Comparison of ENCODE assay signal across 9 cellular contexts in genomic region chr3:52742418-52743041, GRCh38. TPM values are rescaled to one million over a fixed set of nuclear protein-coding genes. Genes with fewer than 3 reads are reported as not detected.
DNase-seq lines count a peak whose midpoint lies in the region; ATAC-seq, FAIRE-seq and TF ChIP-seq lines count a peak whose summit lies in the region.
"Had no signal": no experiment of that assay in that cellular context is flagged by ENCODE, and none has a peak within 500 bp of the region (broad histone marks: within the 10 kb centered on the region; RNA-seq: fewer than 3 reads in every experiment).

No MANE protein-coding gene starts in this region.

- H3K4me1 ChIP-seq in mammary epithelial cell (ENCODE audit: insufficient read depth, low read length) (no peaks in the 10 kb centered on the region), HepG2 (ENCODE audit: insufficient read depth, low read length) (peaks cover 30% of the 10 kb centered on the region)

- no peak for TF ChIP-seq POLR2A in HepG2 (IDR thresholded peaks at IDR 0.05; ENCODE audit: insufficient read depth in 1 of 2, low read depth in 2 of 2, low read length in 2 of 2)

- intact Hi-C loops in mammary epithelial cell (cut with micrococcal nuclease) (loop anchor here (1.0 to 5.0 kb wide), 6 partner anchors 78 to 367 kb away; no protein-coding TSS in a partner anchor), HepG2 (cut with micrococcal nuclease; ENCODE audit: unreplicated experiment) (loop anchor here (1.0 to 10.0 kb wide), 3 partner anchors 57 to 332 kb away; no protein-coding TSS in a partner anchor)

- POLR2A ChIA-PET in HepG2 (lab: Yijun Ruan, JAX) = interaction anchor here (1.0 to 1.4 kb wide), 2 partner anchors 37 to 50 kb away, joined by 5 read pairs; partner anchors contain the start of gene GLT8D1

- H3K9me3 ChIP-seq in mammary epithelial cell (replicated peaks; ENCODE audit: insufficient read depth, low read length) (no peaks in the 10 kb centered on the region), HepG2 (ENCODE audit: low read length) (no peaks in the 10 kb centered on the region)

- H3K9ac ChIP-seq in mammary epithelial cell (ENCODE audit: insufficient read depth, low read length) (no peak overlapping the region), HepG2 (ENCODE audit: insufficient read depth, low read depth, low read length) (no peak overlapping the region)

- no peaks in the 10 kb centered on the region for H3K27me3 ChIP-seq in mammary epithelial cell (ENCODE audit: insufficient read depth, low read length)
- no peaks in the 10 kb centered on the region for H3K27me3 ChIP-seq in HepG2 (ENCODE audit: control insufficient read depth in 1 of 2, insufficient read depth in 2 of 2, low read length in 2 of 2)

- H3K4me3 ChIP-seq in mammary epithelial cell (replicated peaks in 1 of 3; ENCODE audit: insufficient read depth in 1 of 3, low read depth in 2 of 3, low read length in 3 of 3) = no peak overlapping the region
- H3K4me3 ChIP-seq in HepG2 (replicated peaks in 1 of 3; ENCODE audit: insufficient read depth in 1 of 3, low read depth in 2 of 3, low read length in 3 of 3) = no peak overlapping the region
- H3K4me3 ChIP-seq: skin epidermis had no signal

- dilution Hi-C loops in mammary epithelial cell (cut with HindIII; ENCODE audit: low sequenced_read_pairs) = no loop called here

- peak; percentile 56 to 65 for TF ChIP-seq CTCF in mammary epithelial cell (conservative IDR thresholded peaks at IDR 0.05 in 1 of 2, IDR thresholded peaks at IDR 0.05 in 1 of 2; ENCODE audit: extremely low read depth in 1 of 2, insufficient read depth in 1 of 2, low read depth in 1 of 2, low read length in 2 of 2)
- peak; percentile 76 for TF ChIP-seq CTCF in HepG2 (CRISPR knock-in tag; IDR thresholded peaks at IDR 0.05)

- FAIRE-seq in HepG2 (lab: Jason Lieb, UNC) = peak; percentile 83

- BruUV-seq in mammary epithelial cell (replicated peaks; lab: Mats Ljungman, UMichigan) = no TSS peak
- BruUV-seq in HepG2 (replicated peaks; lab: Mats Ljungman, UMichigan) = TSS peak; percentile 35

- H3K27ac ChIP-seq in mammary epithelial cell (ENCODE audit: insufficient read depth, low read depth, low read length) = no peak overlapping the region
- no peak overlapping the region for H3K27ac ChIP-seq in HepG2 (ENCODE audit: extremely low read length, insufficient read depth, low read length)
- H3K27ac ChIP-seq: skin epidermis had no signal

- DNase-seq in G401 (ENCODE audit: low spot score) = peak; percentile 27
- DNase-seq in KBM-7 = peak; percentile 52
- DNase-seq in mammary epithelial cell = peak; percentile 14
- DNase-seq in HepG2 (ENCODE audit: low spot score) = peak; percentile 44
- no peak for DNase-seq in activated gamma-delta T cell (lab: John Stamatoyannopoulos, UW)

- H3K79me2 ChIP-seq in mammary epithelial cell (ENCODE audit: insufficient read depth, low read length) (no peaks in the 10 kb centered on the region), HepG2 (ENCODE audit: insufficient read depth, low read length) (no peaks in the 10 kb centered on the region)

- CTCF ChIA-PET in mammary epithelial cell (lab: Charles Lee; ENCODE audit: low non-redundant PET) (no interaction called here), HepG2 (lab: Yijun Ruan, JAX; ENCODE audit: low intra/inter-chr PET ratio, low total read pairs) (interaction anchor here (1.1 to 2.7 kb wide), 3 partner anchors 50 to 78 kb away, joined by 3 to 29 read pairs (median 13); no protein-coding TSS in a partner anchor)

- peak; percentile 73 for TF ChIP-seq RAD21 in HepG2 (CRISPR knock-in tag; IDR thresholded peaks at IDR 0.05)

- ATAC-seq in HepG2 (peak; percentile 76), GM19397 (IDR thresholded peaks at IDR 0.05; ENCODE audit: unreplicated experiment) (no peak), HG03571 (IDR thresholded peaks at IDR 0.05; ENCODE audit: unreplicated experiment) (no peak), GM19035 (IDR thresholded peaks at IDR 0.05; ENCODE audit: unreplicated experiment) (no peak)

- in situ Hi-C loops in G401 (cut with HindIII; ENCODE audit: low sequenced_read_pairs) = no loop called here
- in situ Hi-C loops in KBM-7 (cut with MboI; ENCODE audit: low pct_unique_long_range_greater_than_20kb, low sequenced_read_pairs) = no loop called here
- in situ Hi-C loops in mammary epithelial cell (cut with MboI; ENCODE audit: low sequenced_read_pairs in 2 of 2) = loop anchor here in 1 of 2 donors (25.0 kb wide), 1 partner anchor 320 kb away; no protein-coding TSS in a partner anchor
- in situ Hi-C loops in HepG2 (cut with HindIII; ENCODE audit: extremely low pct_ligation_motif_present, low pct_unique_long_range_greater_than_20kb) = no loop called here

- WGBS in mammary epithelial cell (ENCODE audit: low coverage, missing lambda C conversion rate) = 63% methylated on average over 3 of the region's 3 CpGs
- WGBS in HepG2 (ENCODE audit: low lambda C conversion rate) = 78% methylated on average over 3 of the region's 3 CpGs

- H4K20me1 ChIP-seq in mammary epithelial cell (ENCODE audit: insufficient read depth, low read length) = no peaks in the 10 kb centered on the region
- H4K20me1 ChIP-seq in HepG2 (ENCODE audit: insufficient read depth, low read length) = no peaks in the 10 kb centered on the region

- TF ChIP-seq EP300 in HepG2 (IDR thresholded peaks at IDR 0.05; ENCODE audit: low read depth in 2 of 2, low read length in 2 of 2) (no peak), HepG2 (CRISPR knock-in tag; IDR thresholded peaks at IDR 0.05; ENCODE audit: borderline replicate concordance) (no peak)

- H2AFZ ChIP-seq in mammary epithelial cell (ENCODE audit: low read depth, low read length) (no peak overlapping the region), HepG2 (ENCODE audit: low read length) (no peak overlapping the region)

- H3K36me3 ChIP-seq in mammary epithelial cell (ENCODE audit: insufficient read depth, low read length) (peaks cover 26% of the 10 kb centered on the region), HepG2 (replicated peaks in 1 of 2; ENCODE audit: control insufficient read depth in 1 of 2, insufficient read depth in 2 of 2, low read length in 2 of 2) (peaks cover 11 to 46% of the 10 kb centered on the region in 2 experiments)

- H3K4me2 ChIP-seq in mammary epithelial cell (ENCODE audit: insufficient read depth, low read depth, low read length) (no peak overlapping the region), HepG2 (ENCODE audit: low read depth, low read length) (no peak overlapping the region)

RNA-seq across cellular contexts. Expression of gene NEK4, which starts 28.2 kb away (rescaled TPM):
- total RNA-seq in G401 (2014; rRNA removed; shearing (Covaris generic)) = 34.1 and 40.7 TPM in 2 replicates
- total RNA-seq in mammary epithelial cell (10 to 100 TPM; 23.0 to 23.7 TPM), HepG2 (2016; rRNA removed; fragmentation: Illumina TruSeq; extraction: Trizol) (38.0 and 38.5 TPM in 2 replicates)
- polyA plus RNA-seq in mammary epithelial cell (13.0 TPM), HepG2 (2011; rRNA removed) (16.5 and 16.7 TPM in 2 replicates)
- 10.3 TPM for polyA minus RNA-seq in mammary epithelial cell
- 18.0 and 19.7 TPM in 2 replicates for total RNA-seq in HepG2 (2016; cell fraction: cytosol; rRNA removed; fragmentation: Illumina TruSeq; extraction: Trizol; ENCODE audit: low read depth)
- 34.9 and 36.4 TPM in 2 replicates for total RNA-seq in HepG2 (2016; cell fraction: insoluble cytoplasmic fraction; rRNA removed; fragmentation: Illumina TruSeq; extraction: Trizol)
- total RNA-seq in HepG2 (2016; cell fraction: membrane; rRNA removed; fragmentation: Illumina TruSeq; extraction: Trizol) = 51.1 and 53.4 TPM in 2 replicates
- total RNA-seq in HepG2 (2016; cell fraction: nucleus; rRNA removed; fragmentation: Illumina TruSeq; extraction: Trizol) = 26.1 and 33.6 TPM in 2 replicates
- 8.4 and 11.3 TPM in 2 replicates for polyA plus RNA-seq in HepG2 (2011; cell fraction: cytosol; rRNA removed)
- 13.6 and 17.2 TPM in 2 replicates for polyA plus RNA-seq in HepG2 (2011; cell fraction: nucleus; rRNA removed)
- polyA plus RNA-seq in HepG2 (2012) = 13.3 and 14.9 TPM in 2 replicates
- 8.7 and 9.1 TPM in 2 replicates for polyA plus RNA-seq in HepG2 (2016; cell fraction: cytosol; fragmentation: Illumina TruSeq; extraction: Trizol; ENCODE audit: low read depth)
- 27.2 and 31.1 TPM in 2 replicates for polyA plus RNA-seq in HepG2 (2016; cell fraction: insoluble cytoplasmic fraction; fragmentation: Illumina TruSeq; extraction: Trizol; ENCODE audit: low read depth)
- polyA plus RNA-seq in HepG2 (2016; cell fraction: membrane; fragmentation: Illumina TruSeq; extraction: Trizol; ENCODE audit: low read depth) = 22.7 and 22.9 TPM in 2 replicates
- polyA plus RNA-seq in HepG2 (2016; cell fraction: nucleus; fragmentation: Illumina TruSeq; extraction: Trizol; ENCODE audit: insufficient read depth, low read depth) = 31.4 and 31.8 TPM in 2 replicates
- polyA minus RNA-seq in HepG2 (2011; rRNA and poly(A)+ RNA removed; ENCODE audit: low replicate concordance) = 8.2 and 15.1 TPM in 2 replicates
- 12.0 and 14.8 TPM in 2 replicates for polyA minus RNA-seq in HepG2 (2011; cell fraction: cytosol; rRNA and poly(A)+ RNA removed)
- polyA minus RNA-seq in HepG2 (2011; cell fraction: nucleus; rRNA and poly(A)+ RNA removed) = 31.7 and 49.4 TPM in 2 replicates

RNA-seq across cellular contexts. Expression of gene ITIH1, which starts 34.9 kb away (rescaled TPM):
- not detected in 2 replicates for total RNA-seq in G401 (2014; rRNA removed; shearing (Covaris generic))
- not detected for total RNA-seq in mammary epithelial cell
- not detected for polyA plus RNA-seq in mammary epithelial cell
- not detected for polyA minus RNA-seq in mammary epithelial cell
- total RNA-seq in HepG2 (2016; rRNA removed; fragmentation: Illumina TruSeq; extraction: Trizol) = 9.8 and 12.3 TPM in 2 replicates
- 7.6 and 10.0 TPM in 2 replicates for total RNA-seq in HepG2 (2016; cell fraction: cytosol; rRNA removed; fragmentation: Illumina TruSeq; extraction: Trizol; ENCODE audit: low read depth)
- total RNA-seq in HepG2 (2016; cell fraction: insoluble cytoplasmic fraction; rRNA removed; fragmentation: Illumina TruSeq; extraction: Trizol) = 7.8 and 12.6 TPM in 2 replicates
- total RNA-seq in HepG2 (2016; cell fraction: membrane; rRNA removed; fragmentation: Illumina TruSeq; extraction: Trizol) = 10.1 and 13.2 TPM in 2 replicates
- total RNA-seq in HepG2 (2016; cell fraction: nucleus; rRNA removed; fragmentation: Illumina TruSeq; extraction: Trizol) = 10.1 and 14.4 TPM in 2 replicates
- polyA plus RNA-seq in HepG2 (2011; rRNA removed) = 19.6 and 46.5 TPM in 2 replicates
- polyA plus RNA-seq in HepG2 (2011; cell fraction: cytosol; rRNA removed) = 19.0 and 27.6 TPM in 2 replicates
- polyA plus RNA-seq in HepG2 (2011; cell fraction: nucleus; rRNA removed) = 84.4 and 124 TPM in 2 replicates
- polyA plus RNA-seq in HepG2 (2012) = 39.9 and 42.6 TPM in 2 replicates
- polyA plus RNA-seq in HepG2 (2016; cell fraction: cytosol; fragmentation: Illumina TruSeq; extraction: Trizol; ENCODE audit: low read depth) = 8.5 and 8.8 TPM in 2 replicates
- polyA plus RNA-seq in HepG2 (2016; cell fraction: insoluble cytoplasmic fraction; fragmentation: Illumina TruSeq; extraction: Trizol; ENCODE audit: low read depth) = 9.1 and 10.1 TPM in 2 replicates
- polyA plus RNA-seq in HepG2 (2016; cell fraction: membrane; fragmentation: Illumina TruSeq; extraction: Trizol; ENCODE audit: low read depth) = 8.5 and 11.6 TPM in 2 replicates
- 21.9 and 26.1 TPM in 2 replicates for polyA plus RNA-seq in HepG2 (2016; cell fraction: nucleus; fragmentation: Illumina TruSeq; extraction: Trizol; ENCODE audit: insufficient read depth, low read depth)
- 17.9 TPM in 1 of 2 replicates, not detected in the other for polyA minus RNA-seq in HepG2 (2011; rRNA and poly(A)+ RNA removed; ENCODE audit: low replicate concordance)
- 5.0 and 10.8 TPM in 2 replicates for polyA minus RNA-seq in HepG2 (2011; cell fraction: cytosol; rRNA and poly(A)+ RNA removed)
- polyA minus RNA-seq in HepG2 (2011; cell fraction: nucleus; rRNA and poly(A)+ RNA removed) = 9.7 and 16.8 TPM in 2 replicates

RNA-seq across cellular contexts. Expression of gene SPCS1, which starts 36.6 kb away (rescaled TPM):
- 80.3 and 99.9 TPM in 2 replicates for total RNA-seq in G401 (2014; rRNA removed; shearing (Covaris generic))
- 100 to 1,000 TPM in 1 of 2 donors, 10 to 100 TPM in 1; 57.5 to 120 TPM for total RNA-seq in mammary epithelial cell
- polyA plus RNA-seq in mammary epithelial cell = 115 TPM
- 87.9 TPM for polyA minus RNA-seq in mammary epithelial cell
- total RNA-seq in HepG2 (2016; rRNA removed; fragmentation: Illumina TruSeq; extraction: Trizol) = 100 and 120 TPM in 2 replicates
- total RNA-seq in HepG2 (2016; cell fraction: cytosol; rRNA removed; fragmentation: Illumina TruSeq; extraction: Trizol; ENCODE audit: low read depth) = 40.5 and 45.6 TPM in 2 replicates
- 101 and 120 TPM in 2 replicates for total RNA-seq in HepG2 (2016; cell fraction: insoluble cytoplasmic fraction; rRNA removed; fragmentation: Illumina TruSeq; extraction: Trizol)
- total RNA-seq in HepG2 (2016; cell fraction: membrane; rRNA removed; fragmentation: Illumina TruSeq; extraction: Trizol) = 58.3 and 62.1 TPM in 2 replicates
- total RNA-seq in HepG2 (2016; cell fraction: nucleus; rRNA removed; fragmentation: Illumina TruSeq; extraction: Trizol) = 98.8 and 103 TPM in 2 replicates
- 61.8 and 84.6 TPM in 2 replicates for polyA plus RNA-seq in HepG2 (2011; rRNA removed)
- 92.3 and 116 TPM in 2 replicates for polyA plus RNA-seq in HepG2 (2011; cell fraction: cytosol; rRNA removed)
- polyA plus RNA-seq in HepG2 (2011; cell fraction: nucleus; rRNA removed) = 20.3 and 25.6 TPM in 2 replicates
- 100 and 134 TPM in 2 replicates for polyA plus RNA-seq in HepG2 (2012)
- polyA plus RNA-seq in HepG2 (2016; cell fraction: cytosol; fragmentation: Illumina TruSeq; extraction: Trizol; ENCODE audit: low read depth) = 78.3 and 89.5 TPM in 2 replicates
- polyA plus RNA-seq in HepG2 (2016; cell fraction: insoluble cytoplasmic fraction; fragmentation: Illumina TruSeq; extraction: Trizol; ENCODE audit: low read depth) = 176 and 187 TPM in 2 replicates
- polyA plus RNA-seq in HepG2 (2016; cell fraction: membrane; fragmentation: Illumina TruSeq; extraction: Trizol; ENCODE audit: low read depth) = 91.4 and 105 TPM in 2 replicates
- 241 and 261 TPM in 2 replicates for polyA plus RNA-seq in HepG2 (2016; cell fraction: nucleus; fragmentation: Illumina TruSeq; extraction: Trizol; ENCODE audit: insufficient read depth, low read depth)
- polyA minus RNA-seq in HepG2 (2011; rRNA and poly(A)+ RNA removed; ENCODE audit: low replicate concordance) = 76.0 and 91.3 TPM in 2 replicates
- polyA minus RNA-seq in HepG2 (2011; cell fraction: cytosol; rRNA and poly(A)+ RNA removed) = 48.9 and 80.5 TPM in 2 replicates
- polyA minus RNA-seq in HepG2 (2011; cell fraction: nucleus; rRNA and poly(A)+ RNA removed) = 23.1 and 23.6 TPM in 2 replicates

RNA-seq across cellular contexts. Expression of gene GLT8D1, which starts 36.9 kb away (rescaled TPM):
- 77.8 and 104 TPM in 2 replicates for total RNA-seq in G401 (2014; rRNA removed; shearing (Covaris generic))
- total RNA-seq in mammary epithelial cell (10 to 100 TPM; 56.8 to 62.7 TPM), HepG2 (2016; rRNA removed; fragmentation: Illumina TruSeq; extraction: Trizol) (65.1 and 110 TPM in 2 replicates)
- polyA plus RNA-seq in mammary epithelial cell (64.9 TPM), HepG2 (2011; rRNA removed) (109 and 121 TPM in 2 replicates)
- 50.7 TPM for polyA minus RNA-seq in mammary epithelial cell
- 26.1 and 37.4 TPM in 2 replicates for total RNA-seq in HepG2 (2016; cell fraction: cytosol; rRNA removed; fragmentation: Illumina TruSeq; extraction: Trizol; ENCODE audit: low read depth)
- 57.9 and 103 TPM in 2 replicates for total RNA-seq in HepG2 (2016; cell fraction: insoluble cytoplasmic fraction; rRNA removed; fragmentation: Illumina TruSeq; extraction: Trizol)
- total RNA-seq in HepG2 (2016; cell fraction: membrane; rRNA removed; fragmentation: Illumina TruSeq; extraction: Trizol) = 58.5 and 71.5 TPM in 2 replicates
- 95.9 and 108 TPM in 2 replicates for total RNA-seq in HepG2 (2016; cell fraction: nucleus; rRNA removed; fragmentation: Illumina TruSeq; extraction: Trizol)
- 73.3 and 91.3 TPM in 2 replicates for polyA plus RNA-seq in HepG2 (2011; cell fraction: cytosol; rRNA removed)
- 70.1 and 84.3 TPM in 2 replicates for polyA plus RNA-seq in HepG2 (2011; cell fraction: nucleus; rRNA removed)
- 73.6 and 98.8 TPM in 2 replicates for polyA plus RNA-seq in HepG2 (2012)
- polyA plus RNA-seq in HepG2 (2016; cell fraction: cytosol; fragmentation: Illumina TruSeq; extraction: Trizol; ENCODE audit: low read depth) = 24.2 and 36.5 TPM in 2 replicates
- polyA plus RNA-seq in HepG2 (2016; cell fraction: insoluble cytoplasmic fraction; fragmentation: Illumina TruSeq; extraction: Trizol; ENCODE audit: low read depth) = 69.1 and 71.8 TPM in 2 replicates
- polyA plus RNA-seq in HepG2 (2016; cell fraction: membrane; fragmentation: Illumina TruSeq; extraction: Trizol; ENCODE audit: low read depth) = 43.6 and 60.3 TPM in 2 replicates
- polyA plus RNA-seq in HepG2 (2016; cell fraction: nucleus; fragmentation: Illumina TruSeq; extraction: Trizol; ENCODE audit: insufficient read depth, low read depth) = 167 and 178 TPM in 2 replicates
- polyA minus RNA-seq in HepG2 (2011; rRNA and poly(A)+ RNA removed; ENCODE audit: low replicate concordance) = 39.4 and 50.8 TPM in 2 replicates
- polyA minus RNA-seq in HepG2 (2011; cell fraction: cytosol; rRNA and poly(A)+ RNA removed) = 36.1 and 37.9 TPM in 2 replicates
- 33.9 and 50.1 TPM in 2 replicates for polyA minus RNA-seq in HepG2 (2011; cell fraction: nucleus; rRNA and poly(A)+ RNA removed)

RNA-seq across cellular contexts. Expression of gene ITIH3, which starts 52.1 kb away (rescaled TPM):
- not detected in 2 replicates for total RNA-seq in G401 (2014; rRNA removed; shearing (Covaris generic))
- total RNA-seq in mammary epithelial cell (not detected), HepG2 (2016; rRNA removed; fragmentation: Illumina TruSeq; extraction: Trizol) (38.9 and 105 TPM in 2 replicates)
- polyA plus RNA-seq in mammary epithelial cell (not detected), HepG2 (2011; rRNA removed) (632 and 1,233 TPM in 2 replicates)
- not detected for polyA minus RNA-seq in mammary epithelial cell
- total RNA-seq in HepG2 (2016; cell fraction: cytosol; rRNA removed; fragmentation: Illumina TruSeq; extraction: Trizol; ENCODE audit: low read depth) = 10.8 and 12.0 TPM in 2 replicates
- total RNA-seq in HepG2 (2016; cell fraction: insoluble cytoplasmic fraction; rRNA removed; fragmentation: Illumina TruSeq; extraction: Trizol) = 37.6 and 103 TPM in 2 replicates
- total RNA-seq in HepG2 (2016; cell fraction: membrane; rRNA removed; fragmentation: Illumina TruSeq; extraction: Trizol) = 14.7 and 16.8 TPM in 2 replicates
- 132 and 140 TPM in 2 replicates for total RNA-seq in HepG2 (2016; cell fraction: nucleus; rRNA removed; fragmentation: Illumina TruSeq; extraction: Trizol)
- 347 and 666 TPM in 2 replicates for polyA plus RNA-seq in HepG2 (2011; cell fraction: cytosol; rRNA removed)
- polyA plus RNA-seq in HepG2 (2011; cell fraction: nucleus; rRNA removed) = 3,464 and 4,379 TPM in 2 replicates
- polyA plus RNA-seq in HepG2 (2012) = 718 and 962 TPM in 2 replicates
- 7.0 and 7.3 TPM in 2 replicates for polyA plus RNA-seq in HepG2 (2016; cell fraction: cytosol; fragmentation: Illumina TruSeq; extraction: Trizol; ENCODE audit: low read depth)
- 31.3 and 36.2 TPM in 2 replicates for polyA plus RNA-seq in HepG2 (2016; cell fraction: insoluble cytoplasmic fraction; fragmentation: Illumina TruSeq; extraction: Trizol; ENCODE audit: low read depth)
- polyA plus RNA-seq in HepG2 (2016; cell fraction: membrane; fragmentation: Illumina TruSeq; extraction: Trizol; ENCODE audit: low read depth) = 10.3 TPM in 2 replicates
- 273 and 284 TPM in 2 replicates for polyA plus RNA-seq in HepG2 (2016; cell fraction: nucleus; fragmentation: Illumina TruSeq; extraction: Trizol; ENCODE audit: insufficient read depth, low read depth)
- polyA minus RNA-seq in HepG2 (2011; rRNA and poly(A)+ RNA removed; ENCODE audit: low replicate concordance) = 0.26 and 415 TPM in 2 replicates
- 134 and 348 TPM in 2 replicates for polyA minus RNA-seq in HepG2 (2011; cell fraction: cytosol; rRNA and poly(A)+ RNA removed)
- 662 and 1,024 TPM in 2 replicates for polyA minus RNA-seq in HepG2 (2011; cell fraction: nucleus; rRNA and poly(A)+ RNA removed)
